ENCODE assay signal across 10 cellular contexts in genomic region chr11:73217131-73217809, GRCh38. TPM values are rescaled to one million over a fixed set of nuclear protein-coding genes. Genes with fewer than 3 reads are reported as not detected.
DNase-seq lines count a peak whose midpoint lies in the region; ATAC-seq and TF ChIP-seq lines count a peak whose summit lies in the region.
"Had no signal": no experiment of that assay in that cellular context is flagged by ENCODE, and none has a peak within 500 bp of the region (broad histone marks: within the 10 kb centered on the region; RNA-seq: fewer than 3 reads in every experiment).

No MANE protein-coding gene starts in this region.

- H3K27ac ChIP-seq in coronary artery (peak overlapping the region in 1 of 2 donors; percentile 54), upper lobe of left lung (peak overlapping the region; percentile 54 to 84 (median 78))

- CTCF ChIA-PET in activated naive CD4-positive, alpha-beta T cell treated with anti-CD3 and anti-CD28 coated beads, Interleukin-2, amount 10 ng/mL, durations not matched to agents 7 days and 5 days (lab: Charles Lee): interaction anchor here (0.9 to 1.6 kb wide), 4 partner anchors 11 to 78 kb away, joined by 3 to 4 read pairs (median 3); no protein-coding TSS in a partner anchor

- H3K27ac Mint-ChIP-seq in activated naive CD4-positive, alpha-beta T cell treated with anti-CD3 and anti-CD28 coated beads, Interleukin-2, amount 10 ng/mL, durations not matched to agents 7 days and 5 days: no peak overlapping the region
- H3K27ac Mint-ChIP-seq in naive B cell: peak overlapping the region in 2 of 6 donors; percentile 51 to 73

- TF ChIP-seq EP300 in upper lobe of left lung (IDR thresholded peaks at IDR 0.05): no peak

- peak overlapping the region; percentile 25 for H3K4me3 Mint-ChIP-seq in activated naive CD4-positive, alpha-beta T cell treated with anti-CD3 and anti-CD28 coated beads, Interleukin-2, amount 10 ng/mL, durations not matched to agents 7 days and 5 days
- peak overlapping the region; percentile 21 to 84 (median 73) for H3K4me3 Mint-ChIP-seq in naive B cell

- peaks cover 6% of the 10 kb centered on the region for H3K4me1 Mint-ChIP-seq in activated naive CD4-positive, alpha-beta T cell treated with anti-CD3 and anti-CD28 coated beads, Interleukin-2, amount 10 ng/mL, durations not matched to agents 7 days and 5 days
- peaks cover 21 to 32% (median 30%) of the 10 kb centered on the region in 3 donors for H3K4me1 Mint-ChIP-seq in naive B cell

- peaks cover 20 to 39% (median 28%) of the 10 kb centered on the region in 4 donors for H3K4me1 ChIP-seq in upper lobe of left lung

- ATAC-seq in naive B cell (ENCODE audit: low read depth in 2 of 2) (no peak), upper lobe of left lung (ENCODE audit: low FRiP score in 2 of 2) (no peak), HG03439 (IDR thresholded peaks at IDR 0.05; ENCODE audit: unreplicated experiment) (no peak), GM19467 (IDR thresholded peaks at IDR 0.05; ENCODE audit: unreplicated experiment) (no peak)
- no peak for ATAC-seq in activated CD4-positive, CD25-positive, alpha-beta regulatory T cell treated with anti-CD3 and anti-CD28 coated beads, Interleukin-2, amount 50 U/mL, for 24 hours

- WGBS in upper lobe of left lung, 2 donors: 53 to 68% methylated on average over 14 to 15 of the region's 15 CpGs

- H3K36me3 ChIP-seq in upper lobe of left lung: no peaks in the 10 kb centered on the region
- H3K36me3 ChIP-seq: transverse colon had no signal

- H3K4me3 ChIP-seq in coronary artery (peak overlapping the region; percentile 71), upper lobe of left lung (peak overlapping the region in 3 of 4 donors; percentile 51 to 55 (median 51))

- H3K9me3 ChIP-seq in upper lobe of left lung: no peaks in the 10 kb centered on the region
- H3K9me3 ChIP-seq: transverse colon had no signal

- H3K36me3 Mint-ChIP-seq in activated naive CD4-positive, alpha-beta T cell treated with anti-CD3 and anti-CD28 coated beads, Interleukin-2, amount 10 ng/mL, durations not matched to agents 7 days and 5 days: no peaks in the 10 kb centered on the region
- no peaks in the 10 kb centered on the region for H3K36me3 Mint-ChIP-seq in naive B cell

- TF ChIP-seq POLR2A in upper lobe of left lung (IDR thresholded peaks at IDR 0.05): no peak

- TF ChIP-seq CTCF in coronary artery (IDR thresholded peaks at IDR 0.05) (no peak), upper lobe of left lung (IDR thresholded peaks at IDR 0.05) (no peak)

- no peaks in the 10 kb centered on the region for H3K27me3 ChIP-seq in upper lobe of left lung
- H3K27me3 ChIP-seq: transverse colon had no signal

- DNase-seq in activated naive CD4-positive, alpha-beta T cell treated with anti-CD3 and anti-CD28 coated beads, Interleukin-2, amount 10 ng/mL, durations not matched to agents 7 days and 5 days: no peak
- DNase-seq in activated naive CD4-positive, alpha-beta T cell treated with Interleukin-2 at 50 U/mL for 16 hours: no peak
- no peak for DNase-seq in coronary artery (ENCODE audit: low spot score)
- no peak for DNase-seq in naive B cell
- peak in 1 of 2 donors; percentile 36 for DNase-seq in upper lobe of left lung
- DNase-seq: NCI-H446 had no signal

- H3K27me3 Mint-ChIP-seq in activated naive CD4-positive, alpha-beta T cell treated with anti-CD3 and anti-CD28 coated beads, Interleukin-2, amount 10 ng/mL, durations not matched to agents 7 days and 5 days: peaks cover 73% of the 10 kb centered on the region
- H3K27me3 Mint-ChIP-seq in naive B cell: peaks cover 25 to 40% (median 34%) of the 10 kb centered on the region in 3 donors

- H3K9me3 Mint-ChIP-seq in activated naive CD4-positive, alpha-beta T cell treated with anti-CD3 and anti-CD28 coated beads, Interleukin-2, amount 10 ng/mL, durations not matched to agents 7 days and 5 days: no peaks in the 10 kb centered on the region
- no peaks in the 10 kb centered on the region for H3K9me3 Mint-ChIP-seq in naive B cell

RNA-seq across cellular contexts. Expression of gene P2RY2, which starts 0.8 kb away (rescaled TPM):
- polyA plus RNA-seq in naive B cell (ENCODE audit: low read depth in 6 of 6): under 1 TPM in 1 of 6 donors, not detected in 5; 0.18 TPM
- total RNA-seq in upper lobe of left lung: 10 to 100 TPM in 4 of 6 donors, 1 to 10 TPM in 2; 7.8 to 15.0 (median 11.7) TPM

RNA-seq across cellular contexts. Expression of gene P2RY6, which starts 54.9 kb away (rescaled TPM):
- polyA plus RNA-seq in naive B cell (ENCODE audit: low read depth in 6 of 6): not detected
- 1 to 10 TPM in 3 of 6 donors, under 1 TPM in 2, not detected in 1; 0.30 to 5.3 (median 1.4) TPM for total RNA-seq in upper lobe of left lung
